ENCODE assay signal across 30 cellular contexts in genomic region chr7:25584557-25584956, GRCh38.
"Had no signal": no experiment of that assay in that cellular context is flagged by ENCODE, and none has a peak within 500 bp of the region (broad histone marks: within the 10 kb centered on the region; RNA-seq: fewer than 3 reads in every experiment).

No MANE protein-coding gene starts in this region.

- H2AFZ ChIP-seq: parathyroid adenoma had no signal

- H3K4me2 ChIP-seq: smooth muscle cell had no signal

- H3K4me3 ChIP-seq: ovary, psoas muscle, skin epidermis, smooth muscle cell, spleen, suprapubic skin, testis, tibial artery, transverse colon, upper lobe of right lung, uterus had no signal

- H3K4me1 Mint-ChIP-seq: natural killer cell; stimulated activated naive CD8-positive, alpha-beta T cell treated with anti-CD3 and anti-CD28 coated beads, Interleukin-15, amount 100 ng/mL, for 72 hours had no signal

- H3K27ac ChIP-seq: ovary, parathyroid adenoma, psoas muscle, skin epidermis, spleen, suprapubic skin, testis, tibial artery, transverse colon, upper lobe of right lung, uterus had no signal

- DNase-seq: naive thymus-derived CD4-positive, alpha-beta T cell; natural killer cell; nephron progenitor cell; occipital lobe; ovary; posterior cingulate gyrus; psoas muscle; right cardiac atrium; spleen; stimulated activated CD4-positive, alpha-beta T cell treated with anti-CD3 and anti-CD28 coated beads, Interleukin-12 subunit alpha, Interleukin-12 subunit beta, amount 100 ng/mL, for 4 hours; stimulated activated CD4-positive, alpha-beta T cell treated with anti-CD3 and anti-CD28 coated beads, Interleukin-1b, Interleukin-23, amount 100 ng/mL, for 48 hours; stimulated activated CD4-positive, alpha-beta T cell treated with anti-CD3 and anti-CD28 coated beads, Interleukin-4, amount 100 ng/mL, for 1 hour; stimulated activated CD4-positive, alpha-beta T cell treated with anti-CD3 and anti-CD28 coated beads, Interleukin-4, amount 100 ng/mL, for 4 hours; stimulated activated CD8-positive, alpha-beta memory T cell treated with anti-CD3 and anti-CD28 coated beads, Interleukin-4, amount 100 ng/mL, for 48 hours; stimulated activated naive CD4-positive, alpha-beta T cell; stimulated activated naive CD8-positive, alpha-beta T cell treated with anti-CD3 and anti-CD28 coated beads, Interleukin-15, amount 100 ng/mL, for 72 hours; stimulated activated naive CD8-positive, alpha-beta T cell treated with anti-CD3 and anti-CD28 coated beads, Interleukin-15, Interleukin-2, amounts not matched to agents 100 U/mL and 50 U/mL, for 24 hours; testis; tibial artery; transverse colon; upper lobe of right lung; uterus had no signal

- H3K27me3 Mint-ChIP-seq: stimulated activated naive CD8-positive, alpha-beta T cell treated with anti-CD3 and anti-CD28 coated beads, Interleukin-15, amount 100 ng/mL, for 72 hours had no signal

- H3K4me1 ChIP-seq: parathyroid adenoma, psoas muscle, suprapubic skin, tibial artery, upper lobe of right lung, uterus had no signal

- H3K27me3 ChIP-seq: ovary, spleen, suprapubic skin, testis, tibial artery, transverse colon, upper lobe of right lung, uterus had no signal

- H3K4me3 Mint-ChIP-seq: naive thymus-derived CD4-positive, alpha-beta T cell; natural killer cell; nephron progenitor cell; neural crest cell; stimulated activated memory B cell treated with anti-CD40 and anti-IgM and Interleukin-4, amounts not matched to agents 10 μg/mL and 1 μg/mL and 100 μg/mL, for 72 hours; stimulated activated naive CD8-positive, alpha-beta T cell treated with anti-CD3 and anti-CD28 coated beads, Interleukin-15, amount 100 ng/mL, for 72 hours; type B pancreatic cell had no signal

- ATAC-seq: naive thymus-derived CD4-positive, alpha-beta T cell; natural killer cell; psoas muscle; right cardiac atrium; stimulated activated memory B cell treated with anti-CD40 and anti-IgM and Interleukin-4, amounts not matched to agents 10 μg/mL and 1 μg/mL and 100 μg/mL, for 72 hours; stimulated activated naive CD8-positive, alpha-beta T cell treated with anti-CD3 and anti-CD28 coated beads, Interleukin-15, amount 100 ng/mL, for 72 hours; stimulated activated naive CD8-positive, alpha-beta T cell treated with anti-CD3 and anti-CD28 coated beads, Interleukin-15, Interleukin-2, amounts not matched to agents 100 U/mL and 50 U/mL, for 24 hours; upper lobe of right lung had no signal

- H3K36me3 ChIP-seq: ovary, spleen, suprapubic skin, tibial artery, transverse colon, upper lobe of right lung, uterus had no signal

- H3K79me2 ChIP-seq: parathyroid adenoma had no signal

- H3K9me3 Mint-ChIP-seq: naive thymus-derived CD4-positive, alpha-beta T cell; natural killer cell; nephron progenitor cell; neural crest cell; stimulated activated memory B cell treated with anti-CD40 and anti-IgM and Interleukin-4, amounts not matched to agents 10 μg/mL and 1 μg/mL and 100 μg/mL, for 72 hours; stimulated activated naive CD8-positive, alpha-beta T cell treated with anti-CD3 and anti-CD28 coated beads, Interleukin-15, amount 100 ng/mL, for 72 hours; type B pancreatic cell had no signal

- H3K36me3 Mint-ChIP-seq: naive thymus-derived CD4-positive, alpha-beta T cell; natural killer cell; stimulated activated memory B cell treated with anti-CD40 and anti-IgM and Interleukin-4, amounts not matched to agents 10 μg/mL and 1 μg/mL and 100 μg/mL, for 72 hours; type B pancreatic cell had no signal

- H3K9ac ChIP-seq: parathyroid adenoma had no signal

- H3K27ac Mint-ChIP-seq: naive thymus-derived CD4-positive, alpha-beta T cell; natural killer cell; nephron progenitor cell; progenitor cell of endocrine pancreas; stimulated activated memory B cell treated with anti-CD40 and anti-IgM and Interleukin-4, amounts not matched to agents 10 μg/mL and 1 μg/mL and 100 μg/mL, for 72 hours; type B pancreatic cell had no signal

- H3K9me3 ChIP-seq: ovary, psoas muscle, spleen, suprapubic skin, testis, tibial artery, transverse colon, upper lobe of right lung, uterus had no signal
